Comparison of ENCODE assay signal across 29 cellular contexts in the genomic region with DNA sequence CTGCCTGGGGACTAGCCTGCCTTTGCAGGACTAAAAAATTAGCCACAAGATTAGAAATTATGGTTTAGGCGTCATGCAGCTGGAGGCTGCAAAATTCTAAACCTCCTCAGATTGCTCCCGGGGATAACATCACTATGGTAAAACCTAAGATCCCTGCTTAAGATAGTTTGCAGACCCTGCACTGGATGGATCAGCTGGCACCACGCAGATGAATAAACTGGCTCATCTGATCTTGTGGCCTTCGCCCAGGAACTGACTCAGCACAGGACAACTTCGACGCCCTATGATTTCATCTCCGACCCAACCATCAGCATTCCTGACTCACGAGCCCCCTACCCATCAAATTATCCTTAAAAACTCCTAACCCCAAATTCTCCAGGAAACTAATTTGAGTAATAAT.
"Had no signal": no experiment of that assay in that cellular context is flagged by ENCODE, and none has a peak within 500 bp of the region (broad histone marks: within the 10 kb centered on the region; RNA-seq: fewer than 3 reads in every experiment).

No MANE protein-coding gene starts in this region.

- DNase-seq: dermis blood vessel endothelial cell; effector memory CD4-positive, alpha-beta T cell; foreskin keratinocyte; heart left ventricle; kidney; left cardiac atrium; left lung; mesenchymal stem cell; mucosa of descending colon; naive B cell; occipital lobe; ovary; psoas muscle; sigmoid colon; spleen; stimulated activated CD4-positive, alpha-beta T cell treated with anti-CD3 and anti-CD28 coated beads, Interleukin-4, amount 100 ng/mL, for 4 hours; stimulated activated naive CD8-positive, alpha-beta T cell treated with anti-CD3 and anti-CD28 coated beads, Interleukin-15, Interleukin-2, amounts not matched to agents 100 U/mL and 50 U/mL, for 24 hours; upper lobe of left lung had no signal

- ATAC-seq: foreskin keratinocyte; gastroesophageal sphincter; heart left ventricle; left cardiac atrium; left lung; mucosa of descending colon; natural killer cell treated with Interleukin-12 subunit alpha and Interleukin-12 subunit beta and Interleukin-15 and Interleukin-18, amount 100 ng/mL, for 72 hours; psoas muscle; right cardiac atrium; stimulated activated memory B cell treated with anti-CD40 and anti-IgM and Interleukin-4, amounts not matched to agents 10 μg/mL and 1 μg/mL and 100 μg/mL, for 72 hours; stimulated activated naive CD8-positive, alpha-beta T cell treated with anti-CD3 and anti-CD28 coated beads, Interleukin-15, Interleukin-2, amounts not matched to agents 100 U/mL and 50 U/mL, for 24 hours had no signal

- H3K27me3 ChIP-seq: esophagus muscularis mucosa, foreskin keratinocyte, gastroesophageal sphincter, heart left ventricle, hepatocyte, left lung, ovary, sigmoid colon, spleen, tibial nerve, upper lobe of left lung, vagina had no signal

- H3K9me3 ChIP-seq: esophagus muscularis mucosa, gastroesophageal sphincter, left lung, mucosa of descending colon, ovary, psoas muscle, sigmoid colon, spleen, thoracic aorta, tibial nerve, upper lobe of left lung, vagina had no signal

- H3K79me2 ChIP-seq: hepatocyte had no signal

- H3K4me3 ChIP-seq: coronary artery, esophagus muscularis mucosa, gastroesophageal sphincter, heart left ventricle, hepatocyte, left lung, mucosa of descending colon, ovary, psoas muscle, sigmoid colon, skin epidermis, spleen, thoracic aorta, tibial nerve, upper lobe of left lung, vagina had no signal

- H3K36me3 ChIP-seq: esophagus muscularis mucosa, gastroesophageal sphincter, heart left ventricle, left lung, ovary, sigmoid colon, spleen, thoracic aorta, tibial nerve, upper lobe of left lung, vagina had no signal

- H3K4me1 ChIP-seq: foreskin keratinocyte, gastroesophageal sphincter, left lung, spleen, upper lobe of left lung, vagina had no signal

- H3K27ac ChIP-seq: coronary artery, esophagus muscularis mucosa, foreskin keratinocyte, gastroesophageal sphincter, heart left ventricle, hepatocyte, left lung, ovary, psoas muscle, sigmoid colon, skin epidermis, spleen, thoracic aorta, tibial nerve, upper lobe of left lung, vagina had no signal

- H2AFZ ChIP-seq: hepatocyte had no signal

- H3K4me2 ChIP-seq: hepatocyte had no signal
